Comparison of ENCODE assay signal across 8 cellular contexts in the genomic region with DNA sequence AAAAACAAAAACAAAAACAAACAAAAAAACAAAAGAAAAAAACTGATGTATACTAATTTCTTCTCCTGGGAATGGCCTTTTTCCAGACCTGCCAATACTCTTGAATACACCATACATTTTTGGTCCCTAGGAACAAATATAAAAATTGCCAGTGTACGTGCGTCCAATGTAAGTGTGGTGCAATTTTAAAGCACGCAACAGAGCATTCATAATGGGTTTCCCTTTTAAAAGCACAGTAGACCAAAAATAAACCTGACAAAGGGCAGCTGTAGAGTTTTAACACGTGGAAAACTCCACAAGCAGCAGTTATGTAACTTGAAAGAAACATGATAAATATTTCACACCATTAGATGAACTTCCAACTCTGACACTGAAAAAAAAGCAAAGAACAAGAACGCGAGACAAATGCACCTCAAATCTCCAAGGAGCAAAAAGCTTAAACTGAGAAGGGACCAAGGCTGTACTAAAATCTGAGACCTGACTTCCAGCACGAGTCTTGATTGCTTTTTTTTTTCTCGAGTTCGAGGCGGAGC. TPM values are rescaled to one million over a fixed set of nuclear protein-coding genes. Genes with fewer than 3 reads are reported as not detected.
DNase-seq lines count a peak whose midpoint lies in the region; ATAC-seq, FAIRE-seq and TF ChIP-seq lines count a peak whose summit lies in the region.

No MANE protein-coding gene starts in this region.

- H3K9ac ChIP-seq in H1 (replicated peaks in 1 of 4; ENCODE audit: extremely low read depth in 1 of 4, low read depth in 3 of 4, low read length in 3 of 4) = peak overlapping the region in 3 of 4 experiments; percentile 35 to 73 (median 55); a peak in 4 of 7 replicates

- no peak for TF ChIP-seq RAD21 in H1 (IDR thresholded peaks at IDR 0.05 in 1 of 2, conservative IDR thresholded peaks at IDR 0.05 in 1 of 2; ENCODE audit: low read depth in 2 of 2, low read length in 2 of 2)

- H2BK12ac ChIP-seq in H1 (ENCODE audit: low read depth, low read length) = no peak overlapping the region

- peak overlapping the region; percentile 29 for H4K91ac ChIP-seq in H1 (replicated peaks; ENCODE audit: insufficient read length, low read length)

- WGBS in H1 (ENCODE audit: extremely low coverage in 1 of 2, insufficient coverage in 1 of 2, insufficient read length in 1 of 2, insufficient replicate concordance in 2 of 2, low coverage in 1 of 2, low lambda C conversion rate in 2 of 2, missing lambda C conversion rate in 1 of 2), 2 experiments = 27% methylated on average over 9 of the region's 10 CpGs; no CpG with 5 or more reads in 1 of the 2 experiments

- no peak overlapping the region for H2BK5ac ChIP-seq in H1 (ENCODE audit: low read depth, low read length)

- H2BK120ac ChIP-seq in H1 (replicated peaks; ENCODE audit: low read depth, low read length) = peak overlapping the region; percentile 59

- no peaks in the 10 kb centered on the region for H3K36me3 ChIP-seq in A673 (ENCODE audit: insufficient read depth, low read length, poor library complexity, severe bottlenecking)
- no peaks in the 10 kb centered on the region; a peak in 1 of 8 replicates for H3K36me3 ChIP-seq in H1 (ENCODE audit: control insufficient read depth in 2 of 4, insufficient read depth in 4 of 4, low read length in 3 of 4)

- H4K8ac ChIP-seq in H1 (ENCODE audit: extremely low read depth, insufficient read depth, low read length) = no peak overlapping the region

- peak overlapping the region; percentile 67 for H3K4me3 ChIP-seq in A673 (ENCODE audit: low read depth, low read length, poor library complexity, severe bottlenecking)
- H3K4me3 ChIP-seq in H1 (ENCODE audit: extremely low read depth in 1 of 4, insufficient read depth in 2 of 4, low read depth in 3 of 4, low read length in 4 of 4) = peak overlapping the region; percentile 50 to 77 (median 59)

- no peak for TF ChIP-seq EP300 in H1 (IDR thresholded peaks at IDR 0.05; ENCODE audit: borderline replicate concordance in 1 of 2, low read depth in 2 of 2, low read length in 2 of 2)

- H3K23me2 ChIP-seq in H1 (ENCODE audit: low read depth, low read length) = peaks cover 8% of the 10 kb centered on the region

- H3K27ac Mint-ChIP-seq in natural killer cell treated with Interleukin-12 subunit alpha and Interleukin-12 subunit beta and Interleukin-15 and Interleukin-18, amount 100 ng/mL, for 72 hours = peak overlapping the region in 1 of 2 donors; percentile 15

- H2AFZ ChIP-seq in H1 (ENCODE audit: low read length) = peak overlapping the region; percentile 73

- H2BK15ac ChIP-seq in H1 (ENCODE audit: low read length) = no peak overlapping the region

- no peaks in the 10 kb centered on the region; the same call in 1 of the 2 replicates for H3K79me1 ChIP-seq in H1 (ENCODE audit: low read depth, low read length)

- intact Hi-C loops in A673 (cut with micrococcal nuclease; ENCODE audit: unreplicated experiment) = no loop called here

- peak overlapping the region; percentile 69 to 88 for H3K4me2 ChIP-seq in H1 (ENCODE audit: insufficient read depth in 1 of 2, low read depth in 2 of 2, low read length in 2 of 2)

- ATAC-seq in GM19324 (IDR thresholded peaks at IDR 0.05; ENCODE audit: low FRiP score, unreplicated experiment) (peak; percentile 20), HG03135 (IDR thresholded peaks at IDR 0.05; ENCODE audit: unreplicated experiment) (no peak)
- no peak for ATAC-seq in natural killer cell treated with Interleukin-12 subunit alpha and Interleukin-12 subunit beta and Interleukin-15 and Interleukin-18, amount 100 ng/mL, for 72 hours

- peaks cover 18 to 23% of the 10 kb centered on the region in 2 donors for H3K4me1 Mint-ChIP-seq in natural killer cell treated with Interleukin-12 subunit alpha and Interleukin-12 subunit beta and Interleukin-15 and Interleukin-18, amount 100 ng/mL, for 72 hours (ENCODE audit: low read depth in 2 of 2)

- peaks cover 39 to 61% of the 10 kb centered on the region in 2 donors for H3K27me3 Mint-ChIP-seq in natural killer cell treated with Interleukin-12 subunit alpha and Interleukin-12 subunit beta and Interleukin-15 and Interleukin-18, amount 100 ng/mL, for 72 hours

- CTCF ChIA-PET in A673 (lab: Charles Lee) = interaction anchor here (0.9 kb wide), 1 partner anchor 70 kb away, joined by 3 read pairs; no protein-coding TSS in a partner anchor
- CTCF ChIA-PET in H1 (lab: Charles Lee; ENCODE audit: partially characterized antibody) = interaction anchor here (0.6 to 1.7 kb wide), 6 partner anchors 10 to 1079 kb away, joined by 3 to 10 read pairs (median 3); no protein-coding TSS in a partner anchor

- no peak for DNase-seq in A673 (ENCODE audit: low spot score)
- peak; percentile 46 for DNase-seq in NCI-H69 (lab: John Stamatoyannopoulos, UW)
- no peak for DNase-seq in H1 (ENCODE audit: low read depth in 1 of 2, low spot score in 2 of 2)
- no peak for DNase-seq in natural killer cell treated with Interleukin-12 subunit alpha and Interleukin-12 subunit beta and Interleukin-15 and Interleukin-18, amount 100 ng/mL, for 72 hours (ENCODE audit: low spot score)
- no peak for DNase-seq in NCI-H446 treated with DMSO at 0.1 percent for 48 hours (lab: John Stamatoyannopoulos, UW)
- DNase-seq in activated CD4-positive, alpha-beta T cell treated with anti-CD3 and anti-CD28 coated beads for 1 hour = no peak

- peak overlapping the region; percentile 20 for H3K56ac ChIP-seq in H1 (replicated peaks; ENCODE audit: insufficient read length, low read depth, low read length)

- no peak overlapping the region for H2BK20ac ChIP-seq in H1 (ENCODE audit: low read length)

- H3K4me1 ChIP-seq in A673 (ENCODE audit: insufficient read depth, low read length, poor library complexity, severe bottlenecking) (peaks cover 11% of the 10 kb centered on the region), H1 (replicated peaks in 1 of 4; ENCODE audit: control insufficient read depth in 3 of 4, insufficient read depth in 4 of 4, low read length in 3 of 4) (peaks cover 0 to 3% (median under 1%) of the 10 kb centered on the region in 4 experiments; a peak in 3 of 7 replicates)

- no peak overlapping the region for H4K5ac ChIP-seq in H1 (ENCODE audit: insufficient read length, low read depth, low read length)

- no peaks in the 10 kb centered on the region for H3K79me2 ChIP-seq in H1 (ENCODE audit: control insufficient read depth in 1 of 2, insufficient read depth in 2 of 2, low read length in 2 of 2)

- no peak for FAIRE-seq in H1 (lab: Jason Lieb, UNC)

- no TSS peak for BruUV-seq in A673 (replicated peaks; lab: Mats Ljungman, UMichigan)

- no peak overlapping the region for H3K14ac ChIP-seq in H1 (ENCODE audit: insufficient read length)

- no peaks in the 10 kb centered on the region for H3K9me3 ChIP-seq in A673 (ENCODE audit: low read depth, low read length, poor library complexity, severe bottlenecking)
- H3K9me3 ChIP-seq in H1 (ENCODE audit: insufficient read depth in 2 of 2, low read depth in 1 of 2, low read length in 1 of 2) = no peaks in the 10 kb centered on the region

- H3K27ac ChIP-seq in A673 (ENCODE audit: low read depth, low read length, poor library complexity, severe bottlenecking) (no peak overlapping the region), H1 (ENCODE audit: low read depth, low read length) (no peak overlapping the region)

- H3K27me3 ChIP-seq in A673 (replicated peaks; ENCODE audit: insufficient read depth, low read depth, low read length, poor library complexity) (no peaks in the 10 kb centered on the region), H1 (replicated peaks in 1 of 4; ENCODE audit: control insufficient read depth in 3 of 4, extremely low read depth in 1 of 4, insufficient read depth in 3 of 4, low read length in 3 of 4) (peaks cover 0 to 5% (median 2%) of the 10 kb centered on the region in 4 experiments; a peak in 3 of 7 replicates)

- H3K18ac ChIP-seq in H1 (ENCODE audit: extremely low read depth, low read length) = no peak overlapping the region; the same call in 1 of the 2 replicates

- H3K4ac ChIP-seq in H1 (replicated peaks; ENCODE audit: insufficient read length, low read depth, low read length) = no peak overlapping the region

- H3K23ac ChIP-seq in H1 (ENCODE audit: insufficient read length) = no peak overlapping the region

- peaks cover 15% of the 10 kb centered on the region for H3K36me3 Mint-ChIP-seq in natural killer cell treated with Interleukin-12 subunit alpha and Interleukin-12 subunit beta and Interleukin-15 and Interleukin-18, amount 100 ng/mL, for 72 hours

- peaks cover 6% of the 10 kb centered on the region for H3K9me3 Mint-ChIP-seq in natural killer cell treated with Interleukin-12 subunit alpha and Interleukin-12 subunit beta and Interleukin-15 and Interleukin-18, amount 100 ng/mL, for 72 hours

- TF ChIP-seq CTCF in A673 (conservative IDR thresholded peaks at IDR 0.05; ENCODE audit: low read depth, low read length) (no peak), H1 (IDR thresholded peaks at IDR 0.05; ENCODE audit: control extremely low read depth in 1 of 3, insufficient read depth in 1 of 3, low read depth in 1 of 3, low read length in 3 of 3) (no peak)

- POLR2A ChIA-PET in A673 (lab: Charles Lee; ENCODE audit: low non-redundant PET) (no interaction called here), H1 (lab: Charles Lee; ENCODE audit: partially characterized antibody) (interaction anchor here (1.2 kb wide), 1 partner anchor 24 kb away, joined by 3 read pairs; no protein-coding TSS in a partner anchor)

- H3K4me3 Mint-ChIP-seq in natural killer cell treated with Interleukin-12 subunit alpha and Interleukin-12 subunit beta and Interleukin-15 and Interleukin-18, amount 100 ng/mL, for 72 hours = peak overlapping the region; percentile 90

- no peak for TF ChIP-seq POLR2A in H1 (IDR thresholded peaks at IDR 0.05; ENCODE audit: control extremely low read depth in 1 of 2, low read depth in 2 of 2, low read length in 2 of 2)

- no peak overlapping the region for H2AK5ac ChIP-seq in H1 (ENCODE audit: low read depth, low read length)

- no peaks in the 10 kb centered on the region for H4K20me1 ChIP-seq in H1 (replicated peaks in 1 of 2; ENCODE audit: control insufficient read depth in 1 of 2, insufficient read depth in 2 of 2, low read length in 2 of 2)

RNA-seq across cellular contexts. Expression of gene JAM2, which starts 0.4 kb away (rescaled TPM):
- total RNA-seq in A673 (2021) = 1.7 and 5.2 TPM in 2 replicates
- total RNA-seq in H1 (2021; fragmentation: NEBNext Ultra II Directional; extraction: Animal tissue kit (Norgen Biotek cat#: 25700)) = 7.0 and 9.5 TPM in 2 replicates
- polyA plus RNA-seq in H1 (2011; rRNA removed) = 3.0 and 4.9 TPM in 2 replicates
- polyA plus RNA-seq in H1 (2011; cell fraction: cytosol; rRNA removed) = 4.0 TPM
- polyA plus RNA-seq in H1 (2011; cell fraction: nucleus; rRNA removed) = 3.6 TPM
- 4.9 to 7.7 TPM (median 6.0 TPM) in 4 replicates for polyA plus RNA-seq in H1 (2012, experiment 1 of 2)
- 3.6 TPM for polyA plus RNA-seq in H1 (2012, experiment 2 of 2)
- 5.9 TPM for polyA plus RNA-seq in H1 (2013, experiment 1 of 2)
- 7.5 TPM for polyA plus RNA-seq in H1 (2013, experiment 2 of 2)
- 3.4 and 3.8 TPM in 2 replicates for polyA minus RNA-seq in H1 (2011; rRNA and poly(A)+ RNA removed)
- 4.0 TPM for polyA minus RNA-seq in H1 (2011; cell fraction: cytosol; rRNA and poly(A)+ RNA removed)
- polyA minus RNA-seq in H1 (2011; cell fraction: nucleus; rRNA and poly(A)+ RNA removed) = 6.4 TPM
- total RNA-seq in natural killer cell treated with Interleukin-12 subunit alpha and Interleukin-12 subunit beta and Interleukin-15 and Interleukin-18, amount 100 ng/mL, for 72 hours = under 1 TPM; 0.45 to 0.50 TPM

RNA-seq across cellular contexts. Expression of gene MRPL39, which starts 31.4 kb away (rescaled TPM):
- 57.1 and 57.6 TPM in 2 replicates for total RNA-seq in A673 (2021)
- total RNA-seq in H1 (2021; fragmentation: NEBNext Ultra II Directional; extraction: Animal tissue kit (Norgen Biotek cat#: 25700)) = 43.2 and 45.0 TPM in 2 replicates
- 11.1 and 20.3 TPM in 2 replicates for polyA plus RNA-seq in H1 (2011; rRNA removed)
- 28.1 TPM for polyA plus RNA-seq in H1 (2011; cell fraction: cytosol; rRNA removed)
- 12.8 TPM for polyA plus RNA-seq in H1 (2011; cell fraction: nucleus; rRNA removed)
- 38.8 to 58.6 TPM (median 41.5 TPM) in 4 replicates for polyA plus RNA-seq in H1 (2012, experiment 1 of 2)
- 8.9 TPM for polyA plus RNA-seq in H1 (2012, experiment 2 of 2)
- polyA plus RNA-seq in H1 (2013, experiment 1 of 2) = 47.4 TPM
- polyA plus RNA-seq in H1 (2013, experiment 2 of 2) = 48.7 TPM
- polyA minus RNA-seq in H1 (2011; rRNA and poly(A)+ RNA removed) = 14.9 and 16.7 TPM in 2 replicates
- 13.9 TPM for polyA minus RNA-seq in H1 (2011; cell fraction: cytosol; rRNA and poly(A)+ RNA removed)
- 8.9 TPM for polyA minus RNA-seq in H1 (2011; cell fraction: nucleus; rRNA and poly(A)+ RNA removed)
- total RNA-seq in natural killer cell treated with Interleukin-12 subunit alpha and Interleukin-12 subunit beta and Interleukin-15 and Interleukin-18, amount 100 ng/mL, for 72 hours = 10 to 100 TPM; 40.6 to 46.1 TPM
